Comparison of ENCODE assay signal across 16 cellular contexts in the genomic region with DNA sequence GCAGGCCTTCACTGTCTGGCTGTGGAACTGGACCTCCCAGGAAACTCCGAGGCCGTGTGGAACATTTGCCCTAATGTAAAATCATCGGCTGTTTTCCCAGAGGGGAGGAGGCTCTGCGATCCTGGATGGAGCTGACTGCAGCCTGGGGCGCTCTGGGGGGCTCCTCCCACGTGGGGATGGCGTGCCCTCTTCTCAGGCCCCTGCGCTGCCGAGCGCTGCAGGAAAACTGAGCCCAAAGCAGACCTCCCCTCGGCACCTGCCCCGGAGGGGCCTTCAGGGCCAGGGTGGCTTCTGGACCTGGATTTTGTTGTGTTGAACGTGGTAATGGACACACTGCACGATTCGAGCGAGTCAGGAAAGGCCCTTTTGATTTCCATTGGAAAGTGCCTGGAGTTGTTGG. TPM values are rescaled to one million over a fixed set of nuclear protein-coding genes. Genes with fewer than 3 reads are reported as not detected.
A peak's percentile ranks its signal among the peaks of the same experiment; 100 is the strongest.
DNase-seq lines count a peak whose midpoint lies in the region; ATAC-seq and TF ChIP-seq lines count a peak whose summit lies in the region.
"Had no signal": no experiment of that assay in that cellular context is flagged by ENCODE, and none has a peak within 500 bp of the region (broad histone marks: within the 10 kb centered on the region; RNA-seq: fewer than 3 reads in every experiment).

No MANE protein-coding gene starts in this region.

- H3K27me3 ChIP-seq in brain microvascular endothelial cell (replicated peaks) (no peaks in the 10 kb centered on the region), trophoblast cell (ENCODE audit: insufficient read depth, low read length) (no peaks in the 10 kb centered on the region)
- H3K27me3 ChIP-seq: BLaER1 treated with 17β-estradiol and CSF1 and Interleukin-3, amounts not matched to agents 10 nM and 100 nM had no signal

- no peak for ATAC-seq in stimulated activated effector memory CD8-positive, alpha-beta T cell treated with anti-CD3 and anti-CD28 coated beads, Interleukin-12 subunit alpha, Interleukin-12 subunit beta, amount 100 ng/mL, for 72 hours
- ATAC-seq: HCT116 had no signal

- no peak overlapping the region for H2AFZ ChIP-seq in trophoblast cell (ENCODE audit: insufficient read depth, low read length, poor library complexity)

- H2AK5ac ChIP-seq in trophoblast cell (ENCODE audit: low read length), result no peak overlapping the region

- in situ Hi-C loops in brain microvascular endothelial cell (cut with HindIII; ENCODE audit: low pct_ligation_motif_present, low sequenced_read_pairs), result no loop called here

- no peaks in the 10 kb centered on the region for H3K9me3 ChIP-seq in trophoblast cell (ENCODE audit: insufficient read depth, low read depth, low read length)
- H3K9me3 ChIP-seq: BLaER1 treated with 17β-estradiol and CSF1 and Interleukin-3, amounts not matched to agents 10 nM and 100 nM had no signal

- no peak overlapping the region for H2BK120ac ChIP-seq in trophoblast cell (ENCODE audit: insufficient read depth, low read length, poor library complexity)

- POLR2A ChIA-PET in RWPE1 (lab: Yijun Ruan, JAX; ENCODE audit: low non-redundant PET), result no interaction called here

- H3K4me3 ChIP-seq in brain microvascular endothelial cell (ENCODE audit: low read depth, low read length) (no peak overlapping the region), trophoblast cell (ENCODE audit: low read depth, low read length) (no peak overlapping the region)
- H3K4me3 ChIP-seq: BLaER1 treated with 17β-estradiol and CSF1 and Interleukin-3, amounts not matched to agents 10 nM and 100 nM had no signal

- H4K12ac ChIP-seq in trophoblast cell (ENCODE audit: low read depth, low read length), result no peak overlapping the region

- H3K27me3 Mint-ChIP-seq in dendritic cell treated with granulocyte-macrophage colony-stimulating factor and Interleukin-4, amounts not matched to agents 40 ng/mL and 50 ng/mL, for 4 days, result no peaks in the 10 kb centered on the region
- H3K27me3 Mint-ChIP-seq: CD4-positive, alpha-beta T cell had no signal

- H3K79me1 ChIP-seq in trophoblast cell (ENCODE audit: low read length), result no peaks in the 10 kb centered on the region

- H3K4ac ChIP-seq in trophoblast cell (ENCODE audit: low read depth, low read length), result no peak overlapping the region

- WGBS in trophoblast cell (ENCODE audit: extremely low coverage, insufficient coverage, insufficient read length), result no CpG with 5 or more reads among the region's 16 CpGs

- intact Hi-C loops in dendritic cell treated with granulocyte-macrophage colony-stimulating factor and Interleukin-4, amounts not matched to agents 40 ng/mL and 50 ng/mL, for 4 days (cut with micrococcal nuclease), result no loop called here

- CTCF ChIA-PET in RWPE1 (lab: Yijun Ruan, JAX), result interaction anchor here (0.6 kb wide), 1 partner anchor 44 kb away, joined by 3 read pairs; no protein-coding TSS in a partner anchor

- no peak overlapping the region for H4K8ac ChIP-seq in trophoblast cell (ENCODE audit: low read depth, low read length)

- H3K14ac ChIP-seq in trophoblast cell (ENCODE audit: low read length), result no peak overlapping the region

- no peaks in the 10 kb centered on the region for H3K4me1 ChIP-seq in trophoblast cell (ENCODE audit: control insufficient read depth in 1 of 2, insufficient read depth in 2 of 2, low read length in 2 of 2)

- H3K9ac ChIP-seq in trophoblast cell (ENCODE audit: low read length), result no peak overlapping the region
- H3K9ac ChIP-seq: BLaER1 treated with 17β-estradiol and CSF1 and Interleukin-3, amounts not matched to agents 10 nM and 100 nM had no signal

- no peak overlapping the region for H3K4me3 Mint-ChIP-seq in dendritic cell treated with granulocyte-macrophage colony-stimulating factor and Interleukin-4, amounts not matched to agents 40 ng/mL and 50 ng/mL, for 4 days
- H3K4me3 Mint-ChIP-seq in stimulated activated effector memory CD8-positive, alpha-beta T cell treated with anti-CD3 and anti-CD28 coated beads, Interleukin-12 subunit alpha, Interleukin-12 subunit beta, amount 100 ng/mL, for 72 hours, result no peak overlapping the region
- H3K4me3 Mint-ChIP-seq: CD4-positive, alpha-beta T cell had no signal

- H3K4me1 Mint-ChIP-seq in dendritic cell treated with granulocyte-macrophage colony-stimulating factor and Interleukin-4, amounts not matched to agents 40 ng/mL and 50 ng/mL, for 4 days (ENCODE audit: low read depth), result peaks cover 30% of the 10 kb centered on the region
- no peaks in the 10 kb centered on the region for H3K4me1 Mint-ChIP-seq in stimulated activated effector memory CD8-positive, alpha-beta T cell treated with anti-CD3 and anti-CD28 coated beads, Interleukin-12 subunit alpha, Interleukin-12 subunit beta, amount 100 ng/mL, for 72 hours

- H4K91ac ChIP-seq in trophoblast cell (ENCODE audit: low read depth, low read length), result no peak overlapping the region

- H3K27ac ChIP-seq in RWPE1, result peak overlapping the region; percentile 1; the same call in 1 of the 2 replicates
- H3K27ac ChIP-seq in brain microvascular endothelial cell, result no peak overlapping the region
- H3K27ac ChIP-seq in trophoblast cell (ENCODE audit: low read depth, low read length), result no peak overlapping the region
- H3K27ac ChIP-seq: BLaER1 treated with 17β-estradiol and CSF1 and Interleukin-3, amounts not matched to agents 10 nM and 100 nM; HL-60 had no signal

- peaks cover 95% of the 10 kb centered on the region for H3K36me3 Mint-ChIP-seq in dendritic cell treated with granulocyte-macrophage colony-stimulating factor and Interleukin-4, amounts not matched to agents 40 ng/mL and 50 ng/mL, for 4 days (ENCODE audit: low read depth)
- H3K36me3 Mint-ChIP-seq in stimulated activated effector memory CD8-positive, alpha-beta T cell treated with anti-CD3 and anti-CD28 coated beads, Interleukin-12 subunit alpha, Interleukin-12 subunit beta, amount 100 ng/mL, for 72 hours, result peaks cover 96% of the 10 kb centered on the region

- H2BK12ac ChIP-seq in trophoblast cell (ENCODE audit: low read length), result no peak overlapping the region

- H3K18ac ChIP-seq in trophoblast cell (ENCODE audit: low read length), result no peak overlapping the region

- H2BK5ac ChIP-seq in trophoblast cell (ENCODE audit: low read depth, low read length, poor library complexity), result no peak overlapping the region

- no peaks in the 10 kb centered on the region for H3K79me2 ChIP-seq in trophoblast cell (ENCODE audit: control insufficient read depth, insufficient read depth, low read length, poor library complexity)

- no peaks in the 10 kb centered on the region for H3K9me3 Mint-ChIP-seq in dendritic cell treated with granulocyte-macrophage colony-stimulating factor and Interleukin-4, amounts not matched to agents 40 ng/mL and 50 ng/mL, for 4 days
- H3K9me3 Mint-ChIP-seq in stimulated activated effector memory CD8-positive, alpha-beta T cell treated with anti-CD3 and anti-CD28 coated beads, Interleukin-12 subunit alpha, Interleukin-12 subunit beta, amount 100 ng/mL, for 72 hours, result no peaks in the 10 kb centered on the region
- H3K9me3 Mint-ChIP-seq: CD4-positive, alpha-beta T cell had no signal

- H3K27ac Mint-ChIP-seq in dendritic cell treated with granulocyte-macrophage colony-stimulating factor and Interleukin-4, amounts not matched to agents 40 ng/mL and 50 ng/mL, for 4 days, result peak overlapping the region; percentile 69
- peak overlapping the region; percentile 67 for H3K27ac Mint-ChIP-seq in stimulated activated effector memory CD8-positive, alpha-beta T cell treated with anti-CD3 and anti-CD28 coated beads, Interleukin-12 subunit alpha, Interleukin-12 subunit beta, amount 100 ng/mL, for 72 hours
- H3K27ac Mint-ChIP-seq: CD4-positive, alpha-beta T cell had no signal

- no peak overlapping the region for H3K4me2 ChIP-seq in trophoblast cell (ENCODE audit: low read length)
- H3K4me2 ChIP-seq: BLaER1 treated with 17β-estradiol and CSF1 and Interleukin-3, amounts not matched to agents 10 nM and 100 nM had no signal

- no peak for DNase-seq in RWPE1 (ENCODE audit: low spot score)
- peak; percentile 87 for DNase-seq in mesenteric fat pad (ENCODE audit: low spot score)
- DNase-seq in stimulated activated effector memory CD8-positive, alpha-beta T cell treated with anti-CD3 and anti-CD28 coated beads, Interleukin-12 subunit alpha, Interleukin-12 subunit beta, amount 100 ng/mL, for 72 hours (ENCODE audit: low spot score in 2 of 2), result no peak
- no peak for DNase-seq in globus pallidus (ENCODE audit: low spot score)
- no peak for DNase-seq in brain microvascular endothelial cell
- no peak for DNase-seq in trophoblast cell
- DNase-seq in amygdala (lab: John Stamatoyannopoulos, UW), result no peak
- DNase-seq: ACHN; Calu3; CD4-positive, alpha-beta T cell; DMS 273 treated with DMSO at 0.1 percent for 48 hours; DMS79 had no signal

- TF ChIP-seq CTCF in RWPE1 (conservative IDR thresholded peaks at IDR 0.05; ENCODE audit: low read depth) (no peak), brain microvascular endothelial cell (IDR thresholded peaks at IDR 0.05; ENCODE audit: low read depth, low read length, missing control alignments) (no peak)

- no peak overlapping the region for H3K23ac ChIP-seq in trophoblast cell (ENCODE audit: low read length)

- H3K36me3 ChIP-seq in brain microvascular endothelial cell (replicated peaks) (peaks cover 64% of the 10 kb centered on the region), trophoblast cell (ENCODE audit: control insufficient read depth in 1 of 2, insufficient read depth in 2 of 2, low read length in 2 of 2) (peaks cover 60 to 75% of the 10 kb centered on the region in 2 experiments)

RNA-seq across cellular contexts. Expression of a gene that starts 23.9 kb away (rescaled TPM):
- total RNA-seq in mesenteric fat pad, result 429 TPM
- 408 and 418 TPM in 2 replicates for polyA plus RNA-seq in trophoblast cell (2013)

RNA-seq across cellular contexts. Expression of a gene that starts 49.2 kb away (rescaled TPM):
- total RNA-seq in mesenteric fat pad, result 40.9 TPM
- polyA plus RNA-seq in trophoblast cell (2013), result 19.2 and 20.4 TPM in 2 replicates
